Comparison of ENCODE assay signal across 2 cellular contexts in genomic region chr11:73270855-73271477, GRCh38.
TF ChIP-seq lines count a peak whose summit lies in the region.

No MANE protein-coding gene starts in this region.

TF ChIP-seq in A549, 52 proteins besides CTCF, POLR2A, EP300 and RAD21:
- no peak for TF ChIP-seq TP53 (CRISPR knock-in tag; IDR thresholded peaks at IDR 0.05)
- TF ChIP-seq MAZ (IDR thresholded peaks at IDR 0.05; ENCODE audit: borderline replicate concordance, low read depth, low read length): no peak
- no peak for TF ChIP-seq USF2 (IDR thresholded peaks at IDR 0.05)
- no peak for TF ChIP-seq CHD4 (IDR thresholded peaks at IDR 0.05; ENCODE audit: borderline replicate concordance)
- TF ChIP-seq JUN (IDR thresholded peaks at IDR 0.05): no peak
- TF ChIP-seq, protein P1, sequence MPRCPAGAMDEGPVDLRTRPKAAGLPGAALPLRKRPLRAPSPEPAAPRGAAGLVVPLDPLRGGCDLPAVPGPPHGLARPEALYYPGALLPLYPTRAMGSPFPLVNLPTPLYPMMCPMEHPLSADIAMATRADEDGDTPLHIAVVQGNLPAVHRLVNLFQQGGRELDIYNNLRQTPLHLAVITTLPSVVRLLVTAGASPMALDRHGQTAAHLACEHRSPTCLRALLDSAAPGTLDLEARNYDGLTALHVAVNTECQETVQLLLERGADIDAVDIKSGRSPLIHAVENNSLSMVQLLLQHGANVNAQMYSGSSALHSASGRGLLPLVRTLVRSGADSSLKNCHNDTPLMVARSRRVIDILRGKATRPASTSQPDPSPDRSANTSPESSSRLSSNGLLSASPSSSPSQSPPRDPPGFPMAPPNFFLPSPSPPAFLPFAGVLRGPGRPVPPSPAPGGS (IDR thresholded peaks at IDR 0.05): no peak
- no peak for TF ChIP-seq KDM5A (IDR thresholded peaks at IDR 0.05)
- TF ChIP-seq, protein P2, sequence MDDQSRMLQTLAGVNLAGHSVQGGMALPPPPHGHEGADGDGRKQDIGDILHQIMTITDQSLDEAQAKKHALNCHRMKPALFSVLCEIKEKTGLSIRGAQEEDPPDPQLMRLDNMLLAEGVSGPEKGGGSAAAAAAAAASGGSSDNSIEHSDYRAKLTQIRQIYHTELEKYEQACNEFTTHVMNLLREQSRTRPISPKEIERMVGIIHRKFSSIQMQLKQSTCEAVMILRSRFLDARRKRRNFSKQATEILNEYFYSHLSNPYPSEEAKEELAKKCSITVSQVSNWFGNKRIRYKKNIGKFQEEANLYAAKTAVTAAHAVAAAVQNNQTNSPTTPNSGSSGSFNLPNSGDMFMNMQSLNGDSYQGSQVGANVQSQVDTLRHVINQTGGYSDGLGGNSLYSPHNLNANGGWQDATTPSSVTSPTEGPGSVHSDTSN (IDR thresholded peaks at IDR 0.05): no peak
- TF ChIP-seq, protein P3, sequence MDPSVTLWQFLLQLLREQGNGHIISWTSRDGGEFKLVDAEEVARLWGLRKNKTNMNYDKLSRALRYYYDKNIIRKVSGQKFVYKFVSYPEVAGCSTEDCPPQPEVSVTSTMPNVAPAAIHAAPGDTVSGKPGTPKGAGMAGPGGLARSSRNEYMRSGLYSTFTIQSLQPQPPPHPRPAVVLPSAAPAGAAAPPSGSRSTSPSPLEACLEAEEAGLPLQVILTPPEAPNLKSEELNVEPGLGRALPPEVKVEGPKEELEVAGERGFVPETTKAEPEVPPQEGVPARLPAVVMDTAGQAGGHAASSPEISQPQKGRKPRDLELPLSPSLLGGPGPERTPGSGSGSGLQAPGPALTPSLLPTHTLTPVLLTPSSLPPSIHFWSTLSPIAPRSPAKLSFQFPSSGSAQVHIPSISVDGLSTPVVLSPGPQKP (IDR thresholded peaks at IDR 0.05; ENCODE audit: low read depth, low read length): no peak
- TF ChIP-seq POLR2AphosphoS2 (conservative IDR thresholded peaks at IDR 0.05; ENCODE audit: low read length): no peak
- TF ChIP-seq CHD2 (IDR thresholded peaks at IDR 0.05; ENCODE audit: low read length, partially characterized antibody): no peak

TF ChIP-seq in GM23338, 12 proteins besides CTCF, POLR2A, EP300 and RAD21:
- TF ChIP-seq POLR2AphosphoS5 (IDR thresholded peaks at IDR 0.05; ENCODE audit: low read depth): no peak
- no peak for TF ChIP-seq STAT1 (IDR thresholded peaks at IDR 0.05; ENCODE audit: unreplicated experiment)
- TF ChIP-seq ETS1 (IDR thresholded peaks at IDR 0.05): no peak
- TF ChIP-seq ZNF114 (CRISPR knock-in tag; IDR thresholded peaks at IDR 0.05): no peak
- TF ChIP-seq NANOG (IDR thresholded peaks at IDR 0.05; ENCODE audit: borderline replicate concordance): no peak
- TF ChIP-seq CREB1 (CRISPR knock-in tag; IDR thresholded peaks at IDR 0.05; ENCODE audit: low read depth): no peak
- no peak for TF ChIP-seq EZH2 (IDR thresholded peaks at IDR 0.05; ENCODE audit: low read depth, unreplicated experiment)
- no peak for TF ChIP-seq JUNB (IDR thresholded peaks at IDR 0.05; ENCODE audit: unreplicated experiment)
- no peak for TF ChIP-seq REST (IDR thresholded peaks at IDR 0.05; ENCODE audit: unreplicated experiment)
- TF ChIP-seq EZH2phosphoT487 (IDR thresholded peaks at IDR 0.05; ENCODE audit: unreplicated experiment): no peak
- no peak for TF ChIP-seq ZNF331 (CRISPR knock-in tag; IDR thresholded peaks at IDR 0.05; ENCODE audit: low read depth)
- TF ChIP-seq, protein P4, sequence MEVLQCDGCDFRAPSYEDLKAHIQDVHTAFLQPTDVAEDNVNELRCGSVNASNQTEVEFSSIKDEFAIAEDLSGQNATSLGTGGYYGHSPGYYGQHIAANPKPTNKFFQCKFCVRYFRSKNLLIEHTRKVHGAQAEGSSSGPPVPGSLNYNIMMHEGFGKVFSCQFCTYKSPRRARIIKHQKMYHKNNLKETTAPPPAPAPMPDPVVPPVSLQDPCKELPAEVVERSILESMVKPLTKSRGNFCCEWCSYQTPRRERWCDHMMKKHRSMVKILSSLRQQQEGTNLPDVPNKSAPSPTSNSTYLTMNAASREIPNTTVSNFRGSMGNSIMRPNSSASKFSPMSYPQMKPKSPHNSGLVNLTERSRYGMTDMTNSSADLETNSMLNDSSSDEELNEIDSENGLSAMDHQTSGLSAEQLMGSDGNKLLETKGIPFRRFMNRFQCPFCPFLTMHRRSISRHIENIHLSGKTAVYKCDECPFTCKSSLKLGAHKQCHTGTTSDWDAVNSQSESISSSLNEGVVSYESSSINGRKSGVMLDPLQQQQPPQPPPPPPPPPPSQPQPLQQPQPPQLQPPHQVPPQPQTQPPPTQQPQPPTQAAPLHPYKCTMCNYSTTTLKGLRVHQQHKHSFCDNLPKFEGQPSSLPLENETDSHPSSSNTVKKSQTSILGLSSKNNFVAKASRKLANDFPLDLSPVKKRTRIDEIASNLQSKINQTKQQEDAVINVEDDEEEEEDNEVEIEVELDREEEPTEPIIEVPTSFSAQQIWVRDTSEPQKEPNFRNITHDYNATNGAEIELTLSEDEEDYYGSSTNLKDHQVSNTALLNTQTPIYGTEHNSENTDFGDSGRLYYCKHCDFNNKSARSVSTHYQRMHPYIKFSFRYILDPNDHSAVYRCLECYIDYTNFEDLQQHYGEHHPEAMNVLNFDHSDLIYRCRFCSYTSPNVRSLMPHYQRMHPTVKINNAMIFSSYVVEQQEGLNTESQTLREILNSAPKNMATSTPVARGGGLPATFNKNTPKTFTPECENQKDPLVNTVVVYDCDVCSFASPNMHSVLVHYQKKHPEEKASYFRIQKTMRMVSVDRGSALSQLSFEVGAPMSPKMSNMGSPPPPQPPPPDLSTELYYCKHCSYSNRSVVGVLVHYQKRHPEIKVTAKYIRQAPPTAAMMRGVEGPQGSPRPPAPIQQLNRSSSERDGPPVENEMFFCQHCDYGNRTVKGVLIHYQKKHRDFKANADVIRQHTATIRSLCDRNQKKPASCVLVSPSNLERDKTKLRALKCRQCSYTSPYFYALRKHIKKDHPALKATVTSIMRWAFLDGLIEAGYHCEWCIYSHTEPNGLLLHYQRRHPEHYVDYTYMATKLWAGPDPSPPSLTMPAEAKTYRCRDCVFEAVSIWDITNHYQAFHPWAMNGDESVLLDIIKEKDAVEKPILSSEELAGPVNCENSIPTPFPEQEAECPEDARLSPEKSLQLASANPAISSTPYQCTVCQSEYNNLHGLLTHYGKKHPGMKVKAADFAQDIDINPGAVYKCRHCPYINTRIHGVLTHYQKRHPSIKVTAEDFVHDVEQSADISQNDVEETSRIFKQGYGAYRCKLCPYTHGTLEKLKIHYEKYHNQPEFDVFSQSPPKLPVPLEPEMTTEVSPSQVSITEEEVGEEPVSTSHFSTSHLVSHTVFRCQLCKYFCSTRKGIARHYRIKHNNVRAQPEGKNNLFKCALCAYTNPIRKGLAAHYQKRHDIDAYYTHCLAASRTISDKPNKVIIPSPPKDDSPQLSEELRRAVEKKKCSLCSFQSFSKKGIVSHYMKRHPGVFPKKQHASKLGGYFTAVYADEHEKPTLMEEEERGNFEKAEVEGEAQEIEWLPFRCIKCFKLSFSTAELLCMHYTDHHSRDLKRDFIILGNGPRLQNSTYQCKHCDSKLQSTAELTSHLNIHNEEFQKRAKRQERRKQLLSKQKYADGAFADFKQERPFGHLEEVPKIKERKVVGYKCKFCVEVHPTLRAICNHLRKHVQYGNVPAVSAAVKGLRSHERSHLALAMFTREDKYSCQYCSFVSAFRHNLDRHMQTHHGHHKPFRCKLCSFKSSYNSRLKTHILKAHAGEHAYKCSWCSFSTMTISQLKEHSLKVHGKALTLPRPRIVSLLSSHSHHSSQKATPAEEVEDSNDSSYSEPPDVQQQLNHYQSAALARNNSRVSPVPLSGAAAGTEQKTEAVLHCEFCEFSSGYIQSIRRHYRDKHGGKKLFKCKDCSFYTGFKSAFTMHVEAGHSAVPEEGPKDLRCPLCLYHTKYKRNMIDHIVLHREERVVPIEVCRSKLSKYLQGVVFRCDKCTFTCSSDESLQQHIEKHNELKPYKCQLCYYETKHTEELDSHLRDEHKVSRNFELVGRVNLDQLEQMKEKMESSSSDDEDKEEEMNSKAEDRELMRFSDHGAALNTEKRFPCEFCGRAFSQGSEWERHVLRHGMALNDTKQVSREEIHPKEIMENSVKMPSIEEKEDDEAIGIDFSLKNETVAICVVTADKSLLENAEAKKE (CRISPR knock-in tag; IDR thresholded peaks at IDR 0.05): no peak
